In the genomic region with DNA sequence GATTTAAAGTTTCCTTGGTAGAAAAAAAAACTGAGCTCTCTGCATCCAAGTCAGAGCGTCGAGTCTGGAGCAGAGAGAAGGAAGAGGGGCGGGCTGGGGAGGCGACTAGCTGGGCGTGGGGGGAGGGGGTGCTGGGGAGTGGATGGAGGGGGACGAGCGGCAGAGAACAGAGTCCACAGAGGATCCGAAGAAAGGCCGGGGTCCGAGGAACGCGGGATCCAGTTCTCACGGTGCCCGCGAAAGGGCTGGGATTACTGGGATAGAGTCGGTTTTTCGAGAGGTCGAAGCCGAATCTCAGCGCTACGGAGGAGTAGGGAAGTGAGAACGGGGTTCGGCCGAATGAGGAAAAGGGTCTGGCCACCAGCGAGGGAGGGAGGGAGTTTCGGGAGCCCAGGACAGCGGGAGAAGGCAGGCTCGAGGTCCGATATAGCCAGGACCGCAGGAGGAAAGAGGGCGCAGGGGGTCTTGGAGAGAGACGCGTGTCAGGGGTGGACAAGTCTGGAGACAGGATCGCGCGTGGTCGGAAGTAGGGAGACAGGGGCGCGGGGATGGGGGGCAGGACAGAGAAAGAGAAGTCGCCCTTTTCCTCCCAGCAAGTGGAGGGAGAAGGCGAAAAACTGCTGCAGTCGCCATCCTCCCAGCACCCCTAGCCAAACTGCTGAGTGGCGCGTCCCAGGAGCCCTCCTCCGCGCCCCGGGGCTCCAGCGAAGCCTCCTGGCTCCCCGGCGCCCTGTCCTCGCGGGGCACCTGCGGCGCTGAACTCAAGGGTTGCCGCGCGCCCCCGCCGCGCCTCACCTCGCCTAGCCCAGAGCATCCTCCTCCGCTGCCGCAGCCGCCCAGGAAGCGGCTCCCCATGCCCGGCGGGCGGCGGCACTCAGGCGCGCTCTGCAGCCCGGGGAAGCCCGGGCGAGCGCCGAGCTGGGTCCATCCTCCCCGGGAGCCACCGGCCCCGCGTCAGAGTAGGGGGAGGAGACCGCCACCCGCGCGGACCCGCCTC, we compare ENCODE assay signal across 8 cellular contexts. TPM values are rescaled to one million over a fixed set of nuclear protein-coding genes. Genes with fewer than 3 reads are reported as not detected.
DNase-seq lines count a peak whose midpoint lies in the region; ATAC-seq, FAIRE-seq and TF ChIP-seq lines count a peak whose summit lies in the region.

Gene DAB1 (minus strand): TSS at position 926 of the 997 bp plus-strand sequence. CDS start 133,030 bp downstream, outside the sequence.

- no peak for TF ChIP-seq POLR2A in HepG2 (IDR thresholded peaks at IDR 0.05; ENCODE audit: insufficient read depth in 1 of 2, low read depth in 2 of 2, low read length in 2 of 2)

- H3K9ac ChIP-seq in HepG2 (ENCODE audit: insufficient read depth, low read depth, low read length): no peak within 1 kb of the TSS

- CTCF ChIA-PET in HepG2 (lab: Yijun Ruan, JAX; ENCODE audit: low intra/inter-chr PET ratio, low total read pairs): interaction anchor here (0.7 kb wide), 1 partner anchor 623 kb away, joined by 4 read pairs; no protein-coding TSS in a partner anchor

- peaks cover 57% of the 10 kb centered on the region for H3K27me3 Mint-ChIP-seq in activated T-helper 2 cell treated with anti-CD3 and anti-CD28 coated beads, Interferon-gamma antibody, Interleukin-2, Interleukin-4, amounts not matched to agents 10 μg/mL and 5 μg/mL and 100 μg/mL, durations not matched to agents 14 hours and 24 hours and 36 hours (ENCODE audit: low read depth)

- peak within 1 kb of the TSS; percentile 77 for H3K4me2 ChIP-seq in HepG2 (ENCODE audit: low read depth, low read length)

- H3K27ac ChIP-seq in HepG2 (ENCODE audit: extremely low read length, insufficient read depth, low read length) (no peak within 1 kb of the TSS), tibial artery (no peak within 1 kb of the TSS)

- no peaks in the 10 kb centered on the region for H3K36me3 ChIP-seq in HepG2 (replicated peaks in 1 of 2; ENCODE audit: control insufficient read depth in 1 of 2, insufficient read depth in 2 of 2, low read length in 2 of 2)
- H3K36me3 ChIP-seq in tibial artery: no peaks in the 10 kb centered on the region

- peak within 1 kb of the TSS; percentile 56 for H3K4me3 ChIP-seq in HFF-Myc (replicated peaks; ENCODE audit: low read depth, low read length)
- peak within 1 kb of the TSS; percentile 34 to 62 (median 45) for H3K4me3 ChIP-seq in HepG2 (replicated peaks in 1 of 3; ENCODE audit: insufficient read depth in 1 of 3, low read depth in 2 of 3, low read length in 3 of 3)
- H3K4me3 ChIP-seq in tibial artery: peak within 1 kb of the TSS; percentile 36 to 46

- H3K9me3 ChIP-seq in HepG2 (ENCODE audit: low read length): no peaks in the 10 kb centered on the region
- H3K9me3 ChIP-seq in tibial artery: no peaks in the 10 kb centered on the region

- ATAC-seq in HepG2 (peak; percentile 56), HG02763 (IDR thresholded peaks at IDR 0.05; ENCODE audit: unreplicated experiment) (no peak), GM19467 (IDR thresholded peaks at IDR 0.05; ENCODE audit: unreplicated experiment) (no peak)

- DNase-seq in 8988T (peak; percentile 27), HFF-Myc (ENCODE audit: extremely low read depth, low read depth) (no peak), HepG2 (ENCODE audit: low spot score) (no peak), tibial artery (no peak)
- peak; percentile 4 for DNase-seq in central memory CD4-positive, alpha-beta T cell
- no peak for DNase-seq in activated T-helper 2 cell treated with anti-CD3 and anti-CD28 coated beads, Interferon-gamma antibody, Interleukin-2, Interleukin-4, amounts not matched to agents 10 μg/mL and 5 μg/mL and 100 μg/mL, durations not matched to agents 14 hours and 24 hours and 36 hours (ENCODE audit: low spot score)

- H3K9me3 Mint-ChIP-seq in activated T-helper 2 cell treated with anti-CD3 and anti-CD28 coated beads, Interferon-gamma antibody, Interleukin-2, Interleukin-4, amounts not matched to agents 10 μg/mL and 5 μg/mL and 100 μg/mL, durations not matched to agents 14 hours and 24 hours and 36 hours: no peaks in the 10 kb centered on the region

- no peaks in the 10 kb centered on the region for H3K4me1 Mint-ChIP-seq in activated T-helper 2 cell treated with anti-CD3 and anti-CD28 coated beads, Interferon-gamma antibody, Interleukin-2, Interleukin-4, amounts not matched to agents 10 μg/mL and 5 μg/mL and 100 μg/mL, durations not matched to agents 14 hours and 24 hours and 36 hours (ENCODE audit: low read depth)

- no peaks in the 10 kb centered on the region for H3K36me3 Mint-ChIP-seq in activated T-helper 2 cell treated with anti-CD3 and anti-CD28 coated beads, Interferon-gamma antibody, Interleukin-2, Interleukin-4, amounts not matched to agents 10 μg/mL and 5 μg/mL and 100 μg/mL, durations not matched to agents 14 hours and 24 hours and 36 hours (ENCODE audit: low read depth)

- no peak within 1 kb of the TSS for H3K4me3 Mint-ChIP-seq in activated T-helper 2 cell treated with anti-CD3 and anti-CD28 coated beads, Interferon-gamma antibody, Interleukin-2, Interleukin-4, amounts not matched to agents 10 μg/mL and 5 μg/mL and 100 μg/mL, durations not matched to agents 14 hours and 24 hours and 36 hours (ENCODE audit: low read depth)

- peaks cover 9 to 51% of the 10 kb centered on the region in 2 experiments for H3K27me3 ChIP-seq in HepG2 (ENCODE audit: control insufficient read depth in 1 of 2, insufficient read depth in 2 of 2, low read length in 2 of 2)
- peaks cover 0 to 57% of the 10 kb centered on the region in 2 donors for H3K27me3 ChIP-seq in tibial artery

- intact Hi-C loops in HepG2 (cut with micrococcal nuclease; ENCODE audit: unreplicated experiment) (loop anchor here (2.0 to 10.0 kb wide), 3 partner anchors 41 to 349 kb away; no protein-coding TSS in a partner anchor), tibial artery (cut with DNase I; ENCODE audit: low total_unique reads) (no loop called here)
- intact Hi-C loops in activated T-helper 2 cell treated with anti-CD3 and anti-CD28 coated beads, Interferon-gamma antibody, Interleukin-2, Interleukin-4, amounts not matched to agents 10 μg/mL and 5 μg/mL and 100 μg/mL, durations not matched to agents 14 hours and 24 hours and 36 hours (cut with micrococcal nuclease): loop anchor here (10.0 kb wide), 1 partner anchor 1151 kb away; the partner anchor contains the start of gene TACSTD2

- H3K79me2 ChIP-seq in HepG2 (ENCODE audit: insufficient read depth, low read length): no peaks in the 10 kb centered on the region

- TF ChIP-seq EP300 in HepG2 (IDR thresholded peaks at IDR 0.05; ENCODE audit: low read depth in 2 of 2, low read length in 2 of 2) (no peak), HepG2 (CRISPR knock-in tag; IDR thresholded peaks at IDR 0.05; ENCODE audit: borderline replicate concordance) (no peak)

- H3K27ac Mint-ChIP-seq in activated T-helper 2 cell treated with anti-CD3 and anti-CD28 coated beads, Interferon-gamma antibody, Interleukin-2, Interleukin-4, amounts not matched to agents 10 μg/mL and 5 μg/mL and 100 μg/mL, durations not matched to agents 14 hours and 24 hours and 36 hours: no peak within 1 kb of the TSS

- TF ChIP-seq RAD21 in HepG2 (CRISPR knock-in tag; IDR thresholded peaks at IDR 0.05): no peak

- in situ Hi-C loops in HepG2 (cut with HindIII; ENCODE audit: extremely low pct_ligation_motif_present, low pct_unique_long_range_greater_than_20kb): loop anchor here (10.0 kb wide), 1 partner anchor 621 kb away; no protein-coding TSS in a partner anchor

- no peaks in the 10 kb centered on the region for H4K20me1 ChIP-seq in HepG2 (ENCODE audit: insufficient read depth, low read length)

- POLR2A ChIA-PET in HepG2 (lab: Yijun Ruan, JAX): interaction anchor here (0.5 kb wide), 1 partner anchor 42 kb away, joined by 3 read pairs; no protein-coding TSS in a partner anchor

- FAIRE-seq in HepG2 (lab: Jason Lieb, UNC): no peak

- WGBS in HepG2 (ENCODE audit: low lambda C conversion rate): 6% methylated on average over 42 of the region's 85 CpGs

- H3K4me1 ChIP-seq in HepG2 (ENCODE audit: insufficient read depth, low read length) (peaks cover 18% of the 10 kb centered on the region), tibial artery (peaks cover 0 to 30% (median 29%) of the 10 kb centered on the region in 4 donors)

- no peak within 1 kb of the TSS for H2AFZ ChIP-seq in HepG2 (ENCODE audit: low read length)

- BruUV-seq in HepG2 (replicated peaks; lab: Mats Ljungman, UMichigan): no TSS peak

- TF ChIP-seq CTCF in HFF-Myc (IDR thresholded peaks at IDR 0.05; ENCODE audit: low read depth, low read length, missing control alignments) (no peak), HepG2 (CRISPR knock-in tag; IDR thresholded peaks at IDR 0.05) (no peak), tibial artery (IDR thresholded peaks at IDR 0.05) (no peak)

TF ChIP-seq in HepG2, 621 proteins besides CTCF, POLR2A, EP300 and RAD21 (continues in another document):
- TF ChIP-seq DNMT1 (CRISPR knock-in tag; IDR thresholded peaks at IDR 0.05): no peak

RNA-seq across cellular contexts. Expression of gene DAB1, which starts in this region (rescaled TPM):
- 0.08 and 0.13 TPM in 2 replicates for total RNA-seq in HepG2 (2016; rRNA removed; fragmentation: Illumina TruSeq; extraction: Trizol)
- total RNA-seq in HepG2 (2016; cell fraction: cytosol; rRNA removed; fragmentation: Illumina TruSeq; extraction: Trizol; ENCODE audit: low read depth): 0.53 TPM in 1 of 2 replicates, not detected in the other
- 0.19 TPM in 1 of 2 replicates, not detected in the other for total RNA-seq in HepG2 (2016; cell fraction: insoluble cytoplasmic fraction; rRNA removed; fragmentation: Illumina TruSeq; extraction: Trizol)
- 0.10 and 0.37 TPM in 2 replicates for total RNA-seq in HepG2 (2016; cell fraction: membrane; rRNA removed; fragmentation: Illumina TruSeq; extraction: Trizol)
- total RNA-seq in HepG2 (2016; cell fraction: nucleus; rRNA removed; fragmentation: Illumina TruSeq; extraction: Trizol): not detected in 2 replicates
- polyA plus RNA-seq in HepG2 (2011; rRNA removed): 0.03 and 0.04 TPM in 2 replicates
- 0.01 TPM in 2 replicates for polyA plus RNA-seq in HepG2 (2011; cell fraction: cytosol; rRNA removed)
- 0.03 and 0.06 TPM in 2 replicates for polyA plus RNA-seq in HepG2 (2011; cell fraction: nucleus; rRNA removed)
- polyA plus RNA-seq in HepG2 (2012): 0.09 and 0.16 TPM in 2 replicates
- 0.37 and 0.38 TPM in 2 replicates for polyA plus RNA-seq in HepG2 (2016; cell fraction: cytosol; fragmentation: Illumina TruSeq; extraction: Trizol; ENCODE audit: low read depth)
- polyA plus RNA-seq in HepG2 (2016; cell fraction: insoluble cytoplasmic fraction; fragmentation: Illumina TruSeq; extraction: Trizol; ENCODE audit: low read depth): 0.43 TPM in 1 of 2 replicates, not detected in the other
- 0.12 and 0.39 TPM in 2 replicates for polyA plus RNA-seq in HepG2 (2016; cell fraction: membrane; fragmentation: Illumina TruSeq; extraction: Trizol; ENCODE audit: low read depth)
- polyA plus RNA-seq in HepG2 (2016; cell fraction: nucleus; fragmentation: Illumina TruSeq; extraction: Trizol; ENCODE audit: insufficient read depth, low read depth): 0.08 TPM in 1 of 2 replicates, not detected in the other
- not detected in 2 replicates for polyA minus RNA-seq in HepG2 (2011; rRNA and poly(A)+ RNA removed; ENCODE audit: low replicate concordance)
- polyA minus RNA-seq in HepG2 (2011; cell fraction: cytosol; rRNA and poly(A)+ RNA removed): not detected in 2 replicates
- 0.26 and 0.75 TPM in 2 replicates for polyA minus RNA-seq in HepG2 (2011; cell fraction: nucleus; rRNA and poly(A)+ RNA removed)
- total RNA-seq in activated T-helper 2 cell treated with anti-CD3 and anti-CD28 coated beads, Interferon-gamma antibody, Interleukin-2, Interleukin-4, amounts not matched to agents 10 μg/mL and 5 μg/mL and 100 μg/mL, durations not matched to agents 14 hours and 24 hours and 36 hours: not detected in 2 replicates

Comparison
In these comparisons a context has a peak if more than half of its experiments do, and no peak if none do; other contexts are left out.
1. Peak in ATAC-seq, H3K4me3 ChIP-seq and H3K4me2 ChIP-seq in HepG2; RNA of the gene not detected or under 1 TPM.
2. DNase-seq: peak in 8988T (single experiment) and central memory CD4-positive, alpha-beta T cell (single experiment); none in HFF-Myc (single experiment), HepG2 (single experiment), tibial artery (0 of 2) and activated T-helper 2 cell treated with anti-CD3 and anti-CD28 coated beads, Interferon-gamma antibody, Interleukin-2, Interleukin-4, amounts not matched to agents 10 μg/mL and 5 μg/mL and 100 μg/mL, durations not matched to agents 14 hours and 24 hours and 36 hours (single experiment).
3. Peak in every context shown above with its lines, with median percentiles within 50 percentile points of each other: H3K4me3 ChIP-seq.